Comparison of ENCODE assay signal across 8 cellular contexts in the genomic region with DNA sequence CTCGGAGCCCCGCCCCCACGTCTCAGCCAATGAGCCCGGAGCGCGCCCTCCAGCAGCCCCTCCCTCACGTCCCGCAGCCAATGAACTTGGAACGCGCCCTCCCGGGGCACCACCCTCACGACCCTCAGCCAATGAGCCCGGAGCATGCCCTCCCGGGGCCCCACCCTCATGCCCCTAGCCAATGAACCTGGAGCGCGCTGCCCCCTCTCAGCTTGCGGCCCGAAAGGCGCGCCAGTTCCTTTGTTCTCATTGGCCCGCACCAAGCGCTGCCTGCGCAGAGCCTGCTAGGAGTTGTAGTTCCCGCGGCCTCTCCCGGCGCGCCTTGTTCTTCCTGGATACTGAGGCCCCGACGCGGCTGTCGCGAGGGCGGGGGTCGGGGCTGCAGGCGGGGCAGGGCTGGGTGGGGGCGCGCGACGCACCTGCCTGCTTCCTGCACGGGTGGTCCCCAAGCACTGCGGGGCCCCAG. TPM values are rescaled to one million over a fixed set of nuclear protein-coding genes. Genes with fewer than 3 reads are reported as not detected.
DNase-seq lines count a peak whose midpoint lies in the region; ATAC-seq and TF ChIP-seq lines count a peak whose summit lies in the region.

A gene (plus strand): TSS at position 325 of the 466 bp plus-strand sequence. CDS start 339 bp downstream, outside the sequence.

- ATAC-seq in HG02852 (IDR thresholded peaks at IDR 0.05; ENCODE audit: unreplicated experiment) (peak; percentile 87), thoracic aorta (ENCODE audit: insufficient number of reproducible peaks, low FRiP score, low read depth) (peak; percentile 94)

- peak; percentile 97 for DNase-seq in GM12864 (ENCODE audit: low read depth)
- peak; percentile 99 for DNase-seq in NCI-H1436 treated with DMSO at 0.1 percent for 48 hours (lab: John Stamatoyannopoulos, UW)
- DNase-seq in T follicular helper cell (ENCODE audit: low read depth) = peak; percentile 99
- peak; percentile 100 for DNase-seq in activated naive CD8-positive, alpha-beta T cell treated with anti-CD3 and anti-CD28 coated beads, Interleukin-2, amount 50 U/mL, for 16 hours (ENCODE audit: low read depth, low spot score)
- DNase-seq in head of caudate nucleus = peak; percentile 99 to 100 (median 100)
- DNase-seq in osteoblast (ENCODE audit: insufficient read length, low spot score, missing footprints) = peak; percentile 100
- DNase-seq in thoracic aorta (ENCODE audit: low spot score) = peak; percentile 100

- H2AFZ ChIP-seq in osteoblast (ENCODE audit: low read length) = peak within 1 kb of the TSS; percentile 82

- H3K27me3 ChIP-seq in osteoblast (ENCODE audit: insufficient read depth, low read length) (no peaks in the 10 kb centered on the region), thoracic aorta (replicated peaks; ENCODE audit: insufficient read depth) (no peaks in the 10 kb centered on the region)

- H3K4me1 ChIP-seq in osteoblast (ENCODE audit: insufficient read depth, low read length) = peaks cover 21% of the 10 kb centered on the region
- H3K4me1 ChIP-seq in thoracic aorta (ENCODE audit: control insufficient read depth in 1 of 2, low read depth in 2 of 2) = peaks cover 14 to 23% of the 10 kb centered on the region in 2 donors

- H3K79me2 ChIP-seq in osteoblast (ENCODE audit: insufficient read depth, low read length) = peaks cover 8% of the 10 kb centered on the region

- H3K9me3 ChIP-seq in osteoblast (ENCODE audit: low read depth, low read length) (no peaks in the 10 kb centered on the region), thoracic aorta (no peaks in the 10 kb centered on the region)

- H3K27ac ChIP-seq in osteoblast (ENCODE audit: low read depth, low read length) = peak within 1 kb of the TSS; percentile 51
- peak within 1 kb of the TSS; percentile 23 to 63 for H3K27ac ChIP-seq in thoracic aorta

- peak within 1 kb of the TSS; percentile 96 for H3K4me2 ChIP-seq in osteoblast (ENCODE audit: insufficient read depth, low read length)

- H3K4me3 ChIP-seq in GM12864 (ENCODE audit: low read depth, low read length) = peak within 1 kb of the TSS; percentile 89
- H3K4me3 ChIP-seq in osteoblast (ENCODE audit: insufficient read depth, low read length) = peak within 1 kb of the TSS; percentile 92
- H3K4me3 ChIP-seq in thoracic aorta = peak within 1 kb of the TSS; percentile 89

- H3K36me3 ChIP-seq in osteoblast (ENCODE audit: insufficient read depth, low read length) (no peaks in the 10 kb centered on the region), thoracic aorta (no peaks in the 10 kb centered on the region)

- peaks cover 28% of the 10 kb centered on the region for H4K20me1 ChIP-seq in osteoblast (ENCODE audit: insufficient read depth, low read length)

- TF ChIP-seq CTCF in GM12864 (IDR thresholded peaks at IDR 0.05; ENCODE audit: low read depth, low read length, missing control alignments) (no peak), osteoblast (IDR thresholded peaks at IDR 0.05; ENCODE audit: extremely low read depth, low read depth, low read length) (no peak), thoracic aorta (IDR thresholded peaks at IDR 0.05) (no peak)

- intact Hi-C loops in head of caudate nucleus (cut with DNase I) = loop anchor here (5.0 kb wide), 2 partner anchors 46 to 61 kb away; a partner anchor contains a TSS

RNA-seq across cellular contexts. Expression of the gene that starts here (rescaled TPM):
- total RNA-seq in osteoblast (12.1 and 13.4 TPM in 2 replicates), thoracic aorta (10 to 100 TPM in 1 of 2 donors, 1 to 10 TPM in 1; 6.1 to 14.2 TPM)

Comparison
In these comparisons a context has a peak if more than half of its experiments do, and no peak if none do; other contexts are left out.
1. Peak in every context shown above with its lines: DNase-seq, ATAC-seq, H3K4me3 ChIP-seq and H3K27ac ChIP-seq.